ENCODE assay signal across 12 cellular contexts in the genomic region with DNA sequence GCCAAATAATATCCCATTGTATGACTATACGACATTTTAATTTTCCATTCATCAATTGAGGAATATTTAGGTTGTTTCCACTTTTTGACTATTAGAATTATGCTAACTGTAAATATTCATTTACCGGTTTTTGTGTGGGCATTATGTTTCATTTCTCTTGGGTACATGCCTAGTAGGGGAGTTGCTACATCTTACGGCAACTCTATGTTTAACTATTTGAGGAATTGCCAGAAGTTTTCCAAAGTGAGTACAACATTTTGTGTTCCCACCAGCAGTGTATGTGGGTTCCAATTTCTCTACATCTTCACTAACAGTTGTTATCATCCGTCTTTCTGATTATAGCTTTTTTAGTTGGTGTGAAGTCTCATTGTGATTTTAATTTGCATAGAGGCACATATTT. TPM values are rescaled to one million over a fixed set of nuclear protein-coding genes. Genes with fewer than 3 reads are reported as not detected.
DNase-seq lines count a peak whose midpoint lies in the region; ATAC-seq and TF ChIP-seq lines count a peak whose summit lies in the region.
"Had no signal": no experiment of that assay in that cellular context is flagged by ENCODE, and none has a peak within 500 bp of the region (broad histone marks: within the 10 kb centered on the region; RNA-seq: fewer than 3 reads in every experiment).

No MANE protein-coding gene starts in this region.

- H3K4me1 Mint-ChIP-seq in activated naive CD4-positive, alpha-beta T cell treated with anti-CD3 and anti-CD28 coated beads, Interleukin-2, amount 50 U/mL, for 24 hours = peaks cover 40% of the 10 kb centered on the region
- H3K4me1 Mint-ChIP-seq in activated T-helper 1 cell treated with anti-CD3 and anti-CD28 coated beads, Interleukin-12 subunit alpha, Interleukin-12 subunit beta, Interleukin-2, Interleukin-4 antibody, amounts not matched to agents 30 ng/mL and 10 ng/mL and 1 ng/mL, durations not matched to agents 14 hours and 24 hours and 36 hours (ENCODE audit: low read depth) = peaks cover 35% of the 10 kb centered on the region

- no peaks in the 10 kb centered on the region for H3K27me3 Mint-ChIP-seq in activated naive CD4-positive, alpha-beta T cell treated with anti-CD3 and anti-CD28 coated beads, Interleukin-2, amount 50 U/mL, for 24 hours
- H3K27me3 Mint-ChIP-seq in activated T-helper 1 cell treated with anti-CD3 and anti-CD28 coated beads, Interleukin-12 subunit alpha, Interleukin-12 subunit beta, Interleukin-2, Interleukin-4 antibody, amounts not matched to agents 30 ng/mL and 10 ng/mL and 1 ng/mL, durations not matched to agents 14 hours and 24 hours and 36 hours (ENCODE audit: insufficient read depth) = no peaks in the 10 kb centered on the region

- H3K4me3 ChIP-seq in iPS-20b (ENCODE audit: low read length) (peak overlapping the region; percentile 85; the same call in 1 of the 2 replicates), thoracic aorta (peak overlapping the region; percentile 89)

- H3K4me3 Mint-ChIP-seq in activated naive CD4-positive, alpha-beta T cell treated with anti-CD3 and anti-CD28 coated beads, Interleukin-2, amount 50 U/mL, for 24 hours = peak overlapping the region; percentile 94
- peak overlapping the region; percentile 90 for H3K4me3 Mint-ChIP-seq in activated T-helper 1 cell treated with anti-CD3 and anti-CD28 coated beads, Interleukin-12 subunit alpha, Interleukin-12 subunit beta, Interleukin-2, Interleukin-4 antibody, amounts not matched to agents 30 ng/mL and 10 ng/mL and 1 ng/mL, durations not matched to agents 14 hours and 24 hours and 36 hours

- H3K4me1 ChIP-seq in iPS-20b (ENCODE audit: insufficient read depth, low read length) (peaks cover 3% of the 10 kb centered on the region; the same call in 1 of the 2 replicates), thoracic aorta (ENCODE audit: control insufficient read depth in 1 of 2, low read depth in 2 of 2) (peaks cover 14 to 22% of the 10 kb centered on the region in 2 donors)

- peaks cover 12% of the 10 kb centered on the region for H3K9me3 ChIP-seq in iPS-20b (ENCODE audit: insufficient read depth, low read depth, low read length)
- no peaks in the 10 kb centered on the region for H3K9me3 ChIP-seq in thoracic aorta

- no peak for ATAC-seq in thoracic aorta (ENCODE audit: insufficient number of reproducible peaks, low FRiP score, low read depth)

- no peak overlapping the region for H3K27ac ChIP-seq in iPS-20b (ENCODE audit: low read length)
- H3K27ac ChIP-seq in thoracic aorta = no peak overlapping the region

- no peak for DNase-seq in activated naive CD4-positive, alpha-beta T cell treated with Interleukin-2 at 50 U/mL for 16 hours
- DNase-seq in activated T-helper 1 cell treated with anti-CD3 and anti-CD28 coated beads, Interleukin-12 subunit alpha, Interleukin-12 subunit beta, Interleukin-2, Interleukin-4 antibody, amounts not matched to agents 30 ng/mL and 10 ng/mL and 1 ng/mL, durations not matched to agents 14 hours and 24 hours and 36 hours (ENCODE audit: low spot score) = no peak
- DNase-seq in thoracic aorta (ENCODE audit: low spot score) = no peak
- no peak for DNase-seq in RPMI8226
- no peak for DNase-seq in amygdala (lab: John Stamatoyannopoulos, UW)
- DNase-seq in NCI-H187 (lab: John Stamatoyannopoulos, UW) = no peak
- DNase-seq: activated gamma-delta T cell; KG1; NCI-H510A; stimulated activated naive CD4-positive, alpha-beta T cell had no signal

- peaks cover 13% of the 10 kb centered on the region for H3K36me3 Mint-ChIP-seq in activated naive CD4-positive, alpha-beta T cell treated with anti-CD3 and anti-CD28 coated beads, Interleukin-2, amount 50 U/mL, for 24 hours
- peaks cover 23% of the 10 kb centered on the region for H3K36me3 Mint-ChIP-seq in activated T-helper 1 cell treated with anti-CD3 and anti-CD28 coated beads, Interleukin-12 subunit alpha, Interleukin-12 subunit beta, Interleukin-2, Interleukin-4 antibody, amounts not matched to agents 30 ng/mL and 10 ng/mL and 1 ng/mL, durations not matched to agents 14 hours and 24 hours and 36 hours (ENCODE audit: low read depth)

- H3K9ac ChIP-seq in iPS-20b (ENCODE audit: low read depth, low read length) = no peak overlapping the region

- H3K36me3 ChIP-seq in iPS-20b (ENCODE audit: insufficient read depth, low read depth, low read length) = no peaks in the 10 kb centered on the region
- no peaks in the 10 kb centered on the region for H3K36me3 ChIP-seq in thoracic aorta

- intact Hi-C loops in activated T-helper 1 cell treated with anti-CD3 and anti-CD28 coated beads, Interleukin-12 subunit alpha, Interleukin-12 subunit beta, Interleukin-2, Interleukin-4 antibody, amounts not matched to agents 30 ng/mL and 10 ng/mL and 1 ng/mL, durations not matched to agents 14 hours and 24 hours and 36 hours (cut with micrococcal nuclease) = loop anchor here (5.0 to 10.0 kb wide), 4 partner anchors 156 to 1181 kb away; a partner anchor contains a TSS

- no peaks in the 10 kb centered on the region for H3K9me3 Mint-ChIP-seq in activated naive CD4-positive, alpha-beta T cell treated with anti-CD3 and anti-CD28 coated beads, Interleukin-2, amount 50 U/mL, for 24 hours
- peaks cover 24% of the 10 kb centered on the region for H3K9me3 Mint-ChIP-seq in activated T-helper 1 cell treated with anti-CD3 and anti-CD28 coated beads, Interleukin-12 subunit alpha, Interleukin-12 subunit beta, Interleukin-2, Interleukin-4 antibody, amounts not matched to agents 30 ng/mL and 10 ng/mL and 1 ng/mL, durations not matched to agents 14 hours and 24 hours and 36 hours

- no peak for TF ChIP-seq CTCF in thoracic aorta (IDR thresholded peaks at IDR 0.05)

- H3K27me3 ChIP-seq in iPS-20b (ENCODE audit: insufficient read depth, low read length) = no peaks in the 10 kb centered on the region; the same call in 1 of the 2 replicates
- no peaks in the 10 kb centered on the region for H3K27me3 ChIP-seq in thoracic aorta (replicated peaks; ENCODE audit: insufficient read depth)

- no peak overlapping the region for H3K27ac Mint-ChIP-seq in activated naive CD4-positive, alpha-beta T cell treated with anti-CD3 and anti-CD28 coated beads, Interleukin-2, amount 50 U/mL, for 24 hours
- H3K27ac Mint-ChIP-seq in activated T-helper 1 cell treated with anti-CD3 and anti-CD28 coated beads, Interleukin-12 subunit alpha, Interleukin-12 subunit beta, Interleukin-2, Interleukin-4 antibody, amounts not matched to agents 30 ng/mL and 10 ng/mL and 1 ng/mL, durations not matched to agents 14 hours and 24 hours and 36 hours = peak overlapping the region; percentile 24

RNA-seq across cellular contexts. Expression of a gene that starts 1.6 kb away (rescaled TPM):
- total RNA-seq in activated T-helper 1 cell treated with anti-CD3 and anti-CD28 coated beads, Interleukin-12 subunit alpha, Interleukin-12 subunit beta, Interleukin-2, Interleukin-4 antibody, amounts not matched to agents 30 ng/mL and 10 ng/mL and 1 ng/mL, durations not matched to agents 14 hours and 24 hours and 36 hours = 72.2 and 83.5 TPM in 2 replicates
- total RNA-seq in thoracic aorta = 10 to 100 TPM; 46.2 to 72.4 TPM

RNA-seq across cellular contexts. Expression of a gene that starts 49.0 kb away (rescaled TPM):
- total RNA-seq in activated T-helper 1 cell treated with anti-CD3 and anti-CD28 coated beads, Interleukin-12 subunit alpha, Interleukin-12 subunit beta, Interleukin-2, Interleukin-4 antibody, amounts not matched to agents 30 ng/mL and 10 ng/mL and 1 ng/mL, durations not matched to agents 14 hours and 24 hours and 36 hours = 95.9 and 97.1 TPM in 2 replicates
- total RNA-seq in thoracic aorta = 10 to 100 TPM; 22.9 to 29.3 TPM

RNA-seq across cellular contexts. Expression of a gene that starts 53.7 kb away (rescaled TPM):
- total RNA-seq in activated T-helper 1 cell treated with anti-CD3 and anti-CD28 coated beads, Interleukin-12 subunit alpha, Interleukin-12 subunit beta, Interleukin-2, Interleukin-4 antibody, amounts not matched to agents 30 ng/mL and 10 ng/mL and 1 ng/mL, durations not matched to agents 14 hours and 24 hours and 36 hours = 58.6 and 60.7 TPM in 2 replicates
- total RNA-seq in thoracic aorta = 10 to 100 TPM; 25.5 to 49.9 TPM
